6 cellular contexts compared by ENCODE assay signal in the genomic region with DNA sequence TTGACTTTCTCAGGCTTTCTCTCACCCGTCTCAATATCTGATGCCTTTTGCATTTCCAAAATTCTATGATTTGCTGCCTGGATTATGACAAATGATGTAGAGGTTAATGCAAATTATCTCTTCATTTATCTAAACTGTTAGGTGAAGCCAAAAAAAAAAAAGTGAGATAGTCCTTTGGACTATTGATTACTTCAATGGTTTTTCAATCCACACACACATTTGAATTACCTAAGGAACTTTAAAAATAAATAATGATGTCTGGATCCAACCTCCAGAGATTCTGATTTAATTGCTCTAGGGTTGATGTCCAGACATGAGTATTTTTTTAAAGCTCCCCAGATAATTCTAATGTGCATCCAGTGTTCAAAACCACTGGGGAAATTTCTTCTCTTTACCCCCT.
"Had no signal": no experiment of that assay in that cellular context is flagged by ENCODE, and none has a peak within 500 bp of the region (broad histone marks: within the 10 kb centered on the region; RNA-seq: fewer than 3 reads in every experiment).

No MANE protein-coding gene starts in this region.

- DNase-seq: H9, HCEC 1CT, KBM-7 had no signal

- H3K4me3 Mint-ChIP-seq: GM23338, H9, IgD-negative memory B cell had no signal

- ATAC-seq: GM23338 had no signal

- H3K9me3 Mint-ChIP-seq: H9, IgD-negative memory B cell had no signal

- H3K27ac Mint-ChIP-seq: GM23338, H9, IgD-negative memory B cell had no signal

- H3K27ac ChIP-seq: KMS-11 had no signal

- H3K27me3 Mint-ChIP-seq: IgD-negative memory B cell had no signal

- H3K4me1 Mint-ChIP-seq: GM23338, H9 had no signal

- H3K36me3 Mint-ChIP-seq: IgD-negative memory B cell had no signal
